In genomic region chr20:9838378-9839295, GRCh38 we compare ENCODE assay signal across 9 cellular contexts. TPM values are rescaled to one million over a fixed set of nuclear protein-coding genes. Genes with fewer than 3 reads are reported as not detected.
DNase-seq lines count a peak whose midpoint lies in the region; ATAC-seq and TF ChIP-seq lines count a peak whose summit lies in the region.
"Had no signal": no experiment of that assay in that cellular context is flagged by ENCODE, and none has a peak within 500 bp of the region (broad histone marks: within the 10 kb centered on the region; RNA-seq: fewer than 3 reads in every experiment).

Gene PAK5 (minus strand): TSS chr20:9839076. CDS start chr20:9644328, 194,748 bp downstream.

- peak; percentile 55 for TF ChIP-seq EP300 in neural cell (conservative IDR thresholded peaks at IDR 0.05; ENCODE audit: poor library complexity, severe bottlenecking)

- DNase-seq in NCI-H774 (lab: John Stamatoyannopoulos, UW) (peak; percentile 89), GF-D8 (lab: John Stamatoyannopoulos, UW) (no peak), OCI-M2 (lab: John Stamatoyannopoulos, UW; ENCODE audit: unreplicated experiment) (no peak)
- DNase-seq: naive B cell had no signal

- H3K9ac ChIP-seq in HUES6 (ENCODE audit: low read length): peak within 1 kb of the TSS; percentile 19
- H3K9ac ChIP-seq in neural cell (ENCODE audit: low read length): peak within 1 kb of the TSS; percentile 96

- H3K27me3 ChIP-seq in HUES6 (ENCODE audit: control insufficient read depth, insufficient read depth, low read length) (peaks cover 43% of the 10 kb centered on the region), neural cell (ENCODE audit: insufficient read depth, low read depth, low read length) (no peaks in the 10 kb centered on the region)

- no peaks in the 10 kb centered on the region for H3K9me2 ChIP-seq in neural cell (ENCODE audit: insufficient read depth, low read length)

- H4K20me1 ChIP-seq in neural cell (ENCODE audit: insufficient read depth): no peaks in the 10 kb centered on the region

- H3K27ac ChIP-seq in HUES6 (ENCODE audit: low read depth, low read length): no peak within 1 kb of the TSS
- peak within 1 kb of the TSS; percentile 94 for H3K27ac ChIP-seq in neural cell (ENCODE audit: low read length)

- H3K36me3 ChIP-seq in HUES6 (ENCODE audit: control insufficient read depth, insufficient read depth, low read length): no peaks in the 10 kb centered on the region
- H3K36me3 ChIP-seq in neural cell (ENCODE audit: insufficient read depth, low read length): no peaks in the 10 kb centered on the region

- ATAC-seq in esophagus mucosa (peak; percentile 87), HG03565 (IDR thresholded peaks at IDR 0.05; ENCODE audit: unreplicated experiment) (no peak), HG03196 (IDR thresholded peaks at IDR 0.05; ENCODE audit: unreplicated experiment) (no peak)

- H3K4me2 ChIP-seq in neural cell (ENCODE audit: low read length): peak within 1 kb of the TSS; percentile 87

- H3K9me3 ChIP-seq in HUES6 (ENCODE audit: control insufficient read depth, insufficient read depth, low read depth, low read length) (no peaks in the 10 kb centered on the region), neural cell (ENCODE audit: low read length) (no peaks in the 10 kb centered on the region)

- H3K4me1 ChIP-seq in HUES6 (ENCODE audit: control insufficient read depth, insufficient read depth, low read length): peaks cover 7% of the 10 kb centered on the region

- H3F3A ChIP-seq in neural cell (ENCODE audit: insufficient read depth, low read length, poor library complexity, severe bottlenecking): peaks cover 6% of the 10 kb centered on the region

- TF ChIP-seq CTCF in neural cell (IDR thresholded peaks at IDR 0.05; ENCODE audit: poor library complexity, severe bottlenecking): peak; percentile 20

- H3K4me3 ChIP-seq in HUES6 (ENCODE audit: low read depth, low read length): peak within 1 kb of the TSS; percentile 88
- peak within 1 kb of the TSS; percentile 91 for H3K4me3 ChIP-seq in neural cell (ENCODE audit: low read length)

- TF ChIP-seq RAD21 in neural cell (conservative IDR thresholded peaks at IDR 0.05): peak; percentile 46

- peaks cover 38% of the 10 kb centered on the region for H3K79me2 ChIP-seq in neural cell (replicated peaks; ENCODE audit: insufficient read depth, low read length)

- peak within 1 kb of the TSS; percentile 93 for H2AFZ ChIP-seq in neural cell (ENCODE audit: low read depth, low read length)

TF ChIP-seq in neural cell, 6 proteins besides CTCF, POLR2A, EP300 and RAD21:
- TF ChIP-seq EZH2 (IDR thresholded peaks at IDR 0.05; ENCODE audit: borderline replicate concordance, insufficient read depth, low read length, poor library complexity, severe bottlenecking) (no peak), SMC3 (conservative IDR thresholded peaks at IDR 0.05; ENCODE audit: poor library complexity) (peak; percentile 47), TAF1 (IDR thresholded peaks at IDR 0.05; ENCODE audit: low read depth) (no peak), POLR2AphosphoS5 (IDR thresholded peaks at IDR 0.05) (peak; percentile 74), MXI1 (conservative IDR thresholded peaks at IDR 0.05; ENCODE audit: poor library complexity, severe bottlenecking) (peak; percentile 91)
- TF ChIP-seq, protein P1, sequence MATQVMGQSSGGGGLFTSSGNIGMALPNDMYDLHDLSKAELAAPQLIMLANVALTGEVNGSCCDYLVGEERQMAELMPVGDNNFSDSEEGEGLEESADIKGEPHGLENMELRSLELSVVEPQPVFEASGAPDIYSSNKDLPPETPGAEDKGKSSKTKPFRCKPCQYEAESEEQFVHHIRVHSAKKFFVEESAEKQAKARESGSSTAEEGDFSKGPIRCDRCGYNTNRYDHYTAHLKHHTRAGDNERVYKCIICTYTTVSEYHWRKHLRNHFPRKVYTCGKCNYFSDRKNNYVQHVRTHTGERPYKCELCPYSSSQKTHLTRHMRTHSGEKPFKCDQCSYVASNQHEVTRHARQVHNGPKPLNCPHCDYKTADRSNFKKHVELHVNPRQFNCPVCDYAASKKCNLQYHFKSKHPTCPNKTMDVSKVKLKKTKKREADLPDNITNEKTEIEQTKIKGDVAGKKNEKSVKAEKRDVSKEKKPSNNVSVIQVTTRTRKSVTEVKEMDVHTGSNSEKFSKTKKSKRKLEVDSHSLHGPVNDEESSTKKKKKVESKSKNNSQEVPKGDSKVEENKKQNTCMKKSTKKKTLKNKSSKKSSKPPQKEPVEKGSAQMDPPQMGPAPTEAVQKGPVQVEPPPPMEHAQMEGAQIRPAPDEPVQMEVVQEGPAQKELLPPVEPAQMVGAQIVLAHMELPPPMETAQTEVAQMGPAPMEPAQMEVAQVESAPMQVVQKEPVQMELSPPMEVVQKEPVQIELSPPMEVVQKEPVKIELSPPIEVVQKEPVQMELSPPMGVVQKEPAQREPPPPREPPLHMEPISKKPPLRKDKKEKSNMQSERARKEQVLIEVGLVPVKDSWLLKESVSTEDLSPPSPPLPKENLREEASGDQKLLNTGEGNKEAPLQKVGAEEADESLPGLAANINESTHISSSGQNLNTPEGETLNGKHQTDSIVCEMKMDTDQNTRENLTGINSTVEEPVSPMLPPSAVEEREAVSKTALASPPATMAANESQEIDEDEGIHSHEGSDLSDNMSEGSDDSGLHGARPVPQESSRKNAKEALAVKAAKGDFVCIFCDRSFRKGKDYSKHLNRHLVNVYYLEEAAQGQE (IDR thresholded peaks at IDR 0.05; ENCODE audit: borderline replicate concordance): peak; percentile 93

RNA-seq across cellular contexts. Expression of gene PAK5, which starts in this region (rescaled TPM):
- 0.52 TPM for total RNA-seq in esophagus mucosa
- 47.0 and 48.3 TPM in 2 replicates for polyA plus RNA-seq in neural cell
- 50.2 and 60.7 TPM in 2 replicates for polyA minus RNA-seq in neural cell

Comparison
In these comparisons a context has a peak if more than half of its experiments do, and no peak if none do; other contexts are left out.
1. Peak in ATAC-seq in esophagus mucosa; RNA of the gene not detected or under 1 TPM.